In the genomic region with DNA sequence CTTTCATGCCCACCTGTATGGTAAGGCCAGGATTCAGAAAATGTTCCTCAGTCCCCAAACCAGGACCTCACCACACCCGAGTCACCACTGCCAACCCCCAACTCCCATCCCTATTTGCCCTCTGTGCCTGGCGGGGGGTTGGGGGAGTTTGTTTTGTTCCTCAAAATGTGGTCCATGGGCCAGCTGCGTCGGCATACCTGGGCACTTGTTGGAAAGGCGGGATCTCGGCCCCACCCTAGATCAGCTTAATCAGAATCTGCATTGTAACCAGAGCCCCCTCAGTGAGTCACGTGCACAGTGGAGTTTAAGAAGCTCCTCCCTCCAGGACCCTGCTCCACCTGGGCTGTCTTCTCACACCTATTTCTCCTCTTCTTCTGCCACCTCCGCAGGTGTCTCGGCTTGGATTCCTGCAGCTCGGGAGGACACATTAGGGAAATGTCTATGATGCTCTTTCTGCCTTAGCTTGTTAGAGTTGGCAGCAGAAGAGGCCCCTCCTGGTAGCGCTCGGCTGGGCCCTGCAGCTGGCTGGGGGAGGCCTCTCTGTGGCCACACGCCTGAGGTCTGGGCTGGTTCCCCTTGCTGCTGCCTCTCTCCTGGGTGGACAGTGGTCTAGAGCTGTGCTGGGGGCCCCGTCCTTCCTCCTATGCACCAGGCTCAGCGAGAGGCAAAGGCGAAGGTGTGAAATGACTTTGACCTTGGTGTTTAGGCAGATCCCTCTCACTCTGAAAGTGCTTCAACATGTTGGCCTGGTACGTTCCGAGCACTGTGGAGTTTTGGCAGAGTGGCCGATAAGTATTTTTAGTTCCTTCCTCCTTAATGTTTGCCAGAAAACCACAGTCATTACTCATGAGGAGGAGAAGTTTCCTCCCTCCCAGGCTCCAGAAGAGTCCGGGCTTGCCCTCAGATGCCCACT, we compare ENCODE assay signal across 8 cellular contexts. TPM values are rescaled to one million over a fixed set of nuclear protein-coding genes. Genes with fewer than 3 reads are reported as not detected.
A peak's percentile ranks its signal among the peaks of the same experiment; 100 is the strongest.
DNase-seq lines count a peak whose midpoint lies in the region; ATAC-seq and TF ChIP-seq lines count a peak whose summit lies in the region.

No MANE protein-coding gene starts in this region.

- H3K36me3 ChIP-seq in MG63 (no peaks in the 10 kb centered on the region), right atrium auricular region (no peaks in the 10 kb centered on the region), smooth muscle cell (ENCODE audit: low read depth) (no peaks in the 10 kb centered on the region)

- H3K9me3 Mint-ChIP-seq in activated naive CD8-positive, alpha-beta T cell treated with anti-CD3 and anti-CD28 coated beads, Interleukin-2, amount 10 ng/mL, durations not matched to agents 7 days and 5 days, result no peaks in the 10 kb centered on the region

- ATAC-seq in activated naive CD8-positive, alpha-beta T cell treated with anti-CD3 and anti-CD28 coated beads, Interleukin-2, amount 10 ng/mL, durations not matched to agents 7 days and 5 days (ENCODE audit: low read depth), result peak; percentile 42
- no peak for ATAC-seq in GM19023 (IDR thresholded peaks at IDR 0.05; ENCODE audit: unreplicated experiment)

- H3K4me3 Mint-ChIP-seq in activated naive CD8-positive, alpha-beta T cell treated with anti-CD3 and anti-CD28 coated beads, Interleukin-2, amount 10 ng/mL, durations not matched to agents 7 days and 5 days, result no peak overlapping the region

- peak overlapping the region; percentile 62 for H2AFZ ChIP-seq in smooth muscle cell (ENCODE audit: low read depth)

- peak overlapping the region; percentile 59 for H3K4me2 ChIP-seq in smooth muscle cell

- H3K9me3 ChIP-seq in MG63 (no peaks in the 10 kb centered on the region), right atrium auricular region (no peaks in the 10 kb centered on the region), smooth muscle cell (replicated peaks; ENCODE audit: low read depth) (no peaks in the 10 kb centered on the region)

- TF ChIP-seq CTCF in right atrium auricular region (IDR thresholded peaks at IDR 0.05), result no peak
- TF ChIP-seq CTCF in smooth muscle cell (IDR thresholded peaks at IDR 0.05; ENCODE audit: borderline replicate concordance, insufficient read depth, poor library complexity, severe bottlenecking), result no peak

- no peak overlapping the region for H3K4me3 ChIP-seq in MG63
- peak overlapping the region in 1 of 2 donors; percentile 12 for H3K4me3 ChIP-seq in right atrium auricular region
- H3K4me3 ChIP-seq in smooth muscle cell, result no peak overlapping the region

- H3K27me3 Mint-ChIP-seq in activated naive CD8-positive, alpha-beta T cell treated with anti-CD3 and anti-CD28 coated beads, Interleukin-2, amount 10 ng/mL, durations not matched to agents 7 days and 5 days, result peaks cover 8% of the 10 kb centered on the region

- H3K79me2 ChIP-seq in smooth muscle cell (ENCODE audit: low read depth), result no peaks in the 10 kb centered on the region

- H3K27ac Mint-ChIP-seq in activated naive CD8-positive, alpha-beta T cell treated with anti-CD3 and anti-CD28 coated beads, Interleukin-2, amount 10 ng/mL, durations not matched to agents 7 days and 5 days, result no peak overlapping the region

- peaks cover 0 to 12% of the 10 kb centered on the region in 2 donors for H3K4me1 ChIP-seq in right atrium auricular region
- H3K4me1 ChIP-seq in smooth muscle cell (ENCODE audit: low read depth), result peaks cover 5% of the 10 kb centered on the region

- 79% methylated on average over 20 of the region's 20 CpGs for WGBS in smooth muscle cell (ENCODE audit: low lambda C conversion rate)

- H3F3A ChIP-seq in smooth muscle cell (ENCODE audit: low read depth), result peaks cover 6% of the 10 kb centered on the region

- DNase-seq in GM04504 (ENCODE audit: low read depth) (peak; percentile 80), MG63 (peak; percentile 82), right atrium auricular region (ENCODE audit: low spot score) (peak; percentile 61), smooth muscle cell (lab: John Stamatoyannopoulos, UW; ENCODE audit: unreplicated experiment) (no peak), GOT3 (lab: John Stamatoyannopoulos, UW) (no peak), SHP77 treated with DMSO at 0.1 percent for 48 hours (lab: John Stamatoyannopoulos, UW) (no peak)
- DNase-seq in activated naive CD8-positive, alpha-beta T cell treated with anti-CD3 and anti-CD28 coated beads, Interleukin-2, amount 10 ng/mL, durations not matched to agents 7 days and 5 days, result peak; percentile 63

- H3K4me1 Mint-ChIP-seq in activated naive CD8-positive, alpha-beta T cell treated with anti-CD3 and anti-CD28 coated beads, Interleukin-2, amount 10 ng/mL, durations not matched to agents 7 days and 5 days, result peaks cover 1% of the 10 kb centered on the region

- no peak overlapping the region for H3K9ac ChIP-seq in smooth muscle cell (ENCODE audit: low read depth)

- H3K27ac ChIP-seq in right atrium auricular region (peak overlapping the region; percentile 70 to 85), smooth muscle cell (ENCODE audit: low read depth) (peak overlapping the region; percentile 52)

- H3K36me3 Mint-ChIP-seq in activated naive CD8-positive, alpha-beta T cell treated with anti-CD3 and anti-CD28 coated beads, Interleukin-2, amount 10 ng/mL, durations not matched to agents 7 days and 5 days, result no peaks in the 10 kb centered on the region

- H4K20me1 ChIP-seq in smooth muscle cell (ENCODE audit: low read depth), result no peaks in the 10 kb centered on the region

- no peaks in the 10 kb centered on the region for H3K27me3 ChIP-seq in MG63
- H3K27me3 ChIP-seq in right atrium auricular region, result no peaks in the 10 kb centered on the region
- H3K27me3 ChIP-seq in smooth muscle cell (ENCODE audit: low read depth), result no peaks in the 10 kb centered on the region

- POLR2A ChIA-PET in activated naive CD8-positive, alpha-beta T cell treated with anti-CD3 and anti-CD28 coated beads, Interleukin-2, amount 10 ng/mL, durations not matched to agents 7 days and 5 days (lab: Charles Lee), result interaction anchor here (2.3 kb wide), 1 partner anchor 41 kb away, joined by 10 read pairs; a partner anchor contains a TSS

RNA-seq across cellular contexts. Expression of a gene that starts 41.8 kb away (rescaled TPM):
- total RNA-seq in MG63 (2014; rRNA removed; shearing (Covaris generic); ENCODE audit: low replicate concordance), result 103 and 212 TPM in 2 replicates
- 10 to 100 TPM; 45.5 to 45.6 TPM for total RNA-seq in activated naive CD8-positive, alpha-beta T cell treated with anti-CD3 and anti-CD28 coated beads, Interleukin-2, amount 10 ng/mL, durations not matched to agents 7 days and 5 days
- total RNA-seq in right atrium auricular region, result 100 to 1,000 TPM; 132 to 190 TPM
- 127 and 145 TPM in 2 replicates for total RNA-seq in smooth muscle cell
- 139 and 156 TPM in 2 replicates for polyA plus RNA-seq in smooth muscle cell

RNA-seq across cellular contexts. Expression of a gene that starts 41.8 kb away (rescaled TPM):
- 66.4 and 71.8 TPM in 2 replicates for total RNA-seq in MG63 (2014; rRNA removed; shearing (Covaris generic); ENCODE audit: low replicate concordance)
- total RNA-seq in activated naive CD8-positive, alpha-beta T cell treated with anti-CD3 and anti-CD28 coated beads, Interleukin-2, amount 10 ng/mL, durations not matched to agents 7 days and 5 days, result 10 to 100 TPM; 43.0 to 44.6 TPM
- total RNA-seq in right atrium auricular region, result 10 to 100 TPM; 25.3 to 48.0 TPM
- total RNA-seq in smooth muscle cell, result 25.5 and 34.2 TPM in 2 replicates
- 35.7 and 41.8 TPM in 2 replicates for polyA plus RNA-seq in smooth muscle cell

Comparison
In these comparisons a context has a peak if more than half of its experiments do, and no peak if none do; other contexts are left out.
1. DNase-seq: peak in GM04504 (single experiment), MG63 (single experiment), activated naive CD8-positive, alpha-beta T cell treated with anti-CD3 and anti-CD28 coated beads, Interleukin-2, amount 10 ng/mL, durations not matched to agents 7 days and 5 days (single experiment) and right atrium auricular region (single experiment); none in smooth muscle cell (single experiment), GOT3 (single experiment) and SHP77 treated with DMSO at 0.1 percent for 48 hours (single experiment).